26 cellular contexts compared by ENCODE assay signal in genomic region chr15:94912760-94913159, GRCh38.
A peak's percentile ranks its signal among the peaks of the same experiment; 100 is the strongest.
DNase-seq lines count a peak whose midpoint lies in the region; ATAC-seq, FAIRE-seq and TF ChIP-seq lines count a peak whose summit lies in the region.
"Had no signal": no experiment of that assay in that cellular context is flagged by ENCODE, and none has a peak within 500 bp of the region (broad histone marks: within the 10 kb centered on the region; RNA-seq: fewer than 3 reads in every experiment).

No MANE protein-coding gene starts in this region.

- no peak for ATAC-seq in left ventricle myocardium superior
- ATAC-seq: A549; CD8-positive, alpha-beta T cell; GM12878 had no signal

- no peaks in the 10 kb centered on the region for H3K9me3 Mint-ChIP-seq in Caco-2 (ENCODE audit: unreplicated experiment)

- H3K9me3 ChIP-seq in Caco-2: no peaks in the 10 kb centered on the region
- H3K9me3 ChIP-seq in small intestine (ENCODE audit: control insufficient read depth, low read depth): no peaks in the 10 kb centered on the region

- BruUV-seq in Caco-2 (replicated peaks; lab: Mats Ljungman, UMichigan): no TSS peak

- no peaks in the 10 kb centered on the region for H3K36me3 ChIP-seq in Caco-2 (ENCODE audit: control insufficient read depth, insufficient read depth, low read length)
- no peaks in the 10 kb centered on the region for H3K36me3 ChIP-seq in small intestine (ENCODE audit: control insufficient read depth in 2 of 2, insufficient read depth in 2 of 2, low read length in 2 of 2)
- H3K36me3 ChIP-seq: BLaER1 treated with 17β-estradiol and CSF1 and Interleukin-3, amounts not matched to agents 10 nM and 100 nM had no signal

- no peaks in the 10 kb centered on the region for H3K36me3 Mint-ChIP-seq in Caco-2 (ENCODE audit: insufficient read depth, unreplicated experiment)
- H3K36me3 Mint-ChIP-seq: CD8-positive, alpha-beta T cell had no signal

- intact Hi-C loops in Caco-2 (cut with micrococcal nuclease; ENCODE audit: unreplicated experiment): loop anchor here (2.0 kb wide), 1 partner anchor 54 kb away; no protein-coding TSS in a partner anchor
- intact Hi-C loops in posterior vena cava (cut with DNase I): no loop called here
- intact Hi-C loops in left ventricle myocardium superior (cut with micrococcal nuclease): no loop called here

- CTCF ChIA-PET in Caco-2 (lab: Charles Lee): no interaction called here

- 35 to 58% (median 53%) methylated on average over 3 of the region's 3 CpGs for WGBS in small intestine, 3 donors

- no peak overlapping the region for H3K27ac Mint-ChIP-seq in Caco-2 (ENCODE audit: unreplicated experiment)
- H3K27ac Mint-ChIP-seq: B cell; CD4-positive, alpha-beta T cell; CD8-positive, alpha-beta T cell had no signal

- H3K27me3 ChIP-seq in Caco-2 (replicated peaks; ENCODE audit: control insufficient read depth, insufficient read depth, low read length) (no peaks in the 10 kb centered on the region), small intestine (ENCODE audit: control insufficient read depth in 2 of 2, insufficient read depth in 2 of 2, low read length in 2 of 2) (no peaks in the 10 kb centered on the region)
- H3K27me3 ChIP-seq: BLaER1 treated with 17β-estradiol and CSF1 and Interleukin-3, amounts not matched to agents 10 nM and 100 nM had no signal

- no peak overlapping the region for H3K4me3 Mint-ChIP-seq in Caco-2 (ENCODE audit: unreplicated experiment)
- H3K4me3 Mint-ChIP-seq: B cell; CD4-positive, alpha-beta T cell; CD8-positive, alpha-beta T cell had no signal

- no peak overlapping the region for H3K4me3 ChIP-seq in Caco-2 (ENCODE audit: low read depth, low read length)
- H3K4me3 ChIP-seq in small intestine (ENCODE audit: low read depth in 1 of 2, low read length in 2 of 2): no peak overlapping the region
- H3K4me3 ChIP-seq: A549; BLaER1 treated with 17β-estradiol and CSF1 and Interleukin-3, amounts not matched to agents 10 nM and 100 nM; GM12878 had no signal

- no peak for TF ChIP-seq CTCF in Caco-2 (IDR thresholded peaks at IDR 0.05; ENCODE audit: insufficient read depth in 1 of 2, low read depth in 1 of 2, low read length in 1 of 2, severe bottlenecking in 1 of 2, unreplicated experiment in 1 of 2)

- H3K4me1 Mint-ChIP-seq in Caco-2 (ENCODE audit: low read depth, unreplicated experiment): peaks cover 6% of the 10 kb centered on the region
- H3K4me1 Mint-ChIP-seq: B cell had no signal

- DNase-seq in Caco-2: peak; percentile 20 to 41
- DNase-seq in NCI-H226: peak; percentile 3
- peak; percentile 52 for DNase-seq in islet precursor cell
- peak; percentile 16 for DNase-seq in small intestine
- DNase-seq in GM03348 (ENCODE audit: low spot score): no peak
- DNase-seq in posterior vena cava (ENCODE audit: low spot score): no peak
- DNase-seq in left ventricle myocardium superior: no peak
- DNase-seq: AML-193; CD4-positive, alpha-beta T cell; CD8-positive, alpha-beta T cell; DMS 273 treated with DMSO at 0.1 percent for 48 hours; DMS153; DMS53; DMS79; DND-41; EL; GF-D8 had no signal

- no peak for FAIRE-seq in small intestine (lab: Jason Lieb, UNC)
- FAIRE-seq: A549, G401.6, GM12878, GM12892, GM18507 had no signal

- no peaks in the 10 kb centered on the region for H3K27me3 Mint-ChIP-seq in Caco-2 (ENCODE audit: insufficient read depth, unreplicated experiment)
- H3K27me3 Mint-ChIP-seq: B cell; CD4-positive, alpha-beta T cell had no signal

- H3K4me1 ChIP-seq in Caco-2 (peaks cover 3% of the 10 kb centered on the region; the same call in 1 of the 2 replicates), small intestine (ENCODE audit: control insufficient read depth in 2 of 2, insufficient read depth in 1 of 2, low read depth in 1 of 2, low read length in 1 of 2) (no peaks in the 10 kb centered on the region)
- H3K4me1 ChIP-seq: A549; BLaER1 treated with 17β-estradiol and CSF1 and Interleukin-3, amounts not matched to agents 10 nM and 100 nM had no signal

- no peak overlapping the region for H3K27ac ChIP-seq in small intestine (ENCODE audit: low read depth in 1 of 2, low read length in 1 of 2)
- H3K27ac ChIP-seq: 22Rv1; A549; BLaER1 treated with 17β-estradiol and CSF1 and Interleukin-3, amounts not matched to agents 10 nM and 100 nM; C4-2B had no signal

- POLR2A ChIA-PET in Caco-2 (lab: Charles Lee): no interaction called here

Comparison
In these comparisons a context has a peak if more than half of its experiments do, and no peak if none do; other contexts are left out.
1. DNase-seq: peak in Caco-2 (2 of 2), NCI-H226 (single experiment), islet precursor cell (single experiment) and small intestine (single experiment); none in GM03348 (single experiment), posterior vena cava (single experiment) and left ventricle myocardium superior (single experiment).